2 cellular contexts compared by ENCODE assay signal in the genomic region with DNA sequence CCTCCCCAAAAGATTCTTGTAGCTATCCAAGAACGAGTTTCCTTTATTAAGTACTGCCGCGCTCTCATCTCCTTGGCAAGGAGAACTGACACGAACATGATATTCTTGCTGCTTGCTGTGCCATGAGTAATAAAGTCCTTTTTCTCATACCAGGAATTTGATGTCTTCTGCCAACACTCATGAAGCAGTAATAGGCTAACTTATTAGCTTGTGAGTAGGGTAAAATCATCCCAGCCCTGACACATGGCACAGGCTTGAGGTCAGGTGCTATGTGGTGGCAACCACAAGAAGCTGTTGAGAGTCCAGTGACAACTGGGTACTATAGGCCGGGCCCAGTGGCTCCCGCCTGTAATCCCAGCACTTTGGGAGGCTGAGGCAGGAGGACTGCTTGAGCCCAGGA.
TF ChIP-seq lines count a peak whose summit lies in the region.

No MANE protein-coding gene starts in this region.

TF ChIP-seq in SK-N-SH treated with all-trans-retinoic acid at 6 μM for 48 hours, 23 proteins besides CTCF, POLR2A, EP300 and RAD21 (continued from another document):
- TF ChIP-seq, protein P1, sequence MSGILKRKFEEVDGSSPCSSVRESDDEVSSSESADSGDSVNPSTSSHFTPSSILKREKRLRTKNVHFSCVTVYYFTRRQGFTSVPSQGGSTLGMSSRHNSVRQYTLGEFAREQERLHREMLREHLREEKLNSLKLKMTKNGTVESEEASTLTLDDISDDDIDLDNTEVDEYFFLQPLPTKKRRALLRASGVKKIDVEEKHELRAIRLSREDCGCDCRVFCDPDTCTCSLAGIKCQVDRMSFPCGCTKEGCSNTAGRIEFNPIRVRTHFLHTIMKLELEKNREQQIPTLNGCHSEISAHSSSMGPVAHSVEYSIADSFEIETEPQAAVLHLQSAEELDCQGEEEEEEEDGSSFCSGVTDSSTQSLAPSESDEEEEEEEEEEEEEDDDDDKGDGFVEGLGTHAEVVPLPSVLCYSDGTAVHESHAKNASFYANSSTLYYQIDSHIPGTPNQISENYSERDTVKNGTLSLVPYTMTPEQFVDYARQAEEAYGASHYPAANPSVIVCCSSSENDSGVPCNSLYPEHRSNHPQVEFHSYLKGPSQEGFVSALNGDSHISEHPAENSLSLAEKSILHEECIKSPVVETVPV (CRISPR knock-in tag; IDR thresholded peaks at IDR 0.05): no peak
- TF ChIP-seq RARB (CRISPR knock-in tag; IDR thresholded peaks at IDR 0.05) (no peak), ZNF8 (CRISPR knock-in tag; IDR thresholded peaks at IDR 0.05) (no peak), TCF4 (CRISPR knock-in tag; IDR thresholded peaks at IDR 0.05; ENCODE audit: borderline replicate concordance) (no peak), TOX (CRISPR knock-in tag; IDR thresholded peaks at IDR 0.05; ENCODE audit: borderline replicate concordance) (no peak), ESRRG (CRISPR knock-in tag; IDR thresholded peaks at IDR 0.05) (no peak), ZNF565 (CRISPR knock-in tag; conservative IDR thresholded peaks at IDR 0.05; ENCODE audit: low read depth) (no peak), ISL1 (CRISPR knock-in tag; IDR thresholded peaks at IDR 0.05) (no peak), CSDC2 (CRISPR knock-in tag; IDR thresholded peaks at IDR 0.05) (no peak), PPARA (CRISPR knock-in tag; IDR thresholded peaks at IDR 0.05; ENCODE audit: borderline replicate concordance) (no peak), ZC3H10 (CRISPR knock-in tag; IDR thresholded peaks at IDR 0.05) (no peak), ZFP3 (CRISPR knock-in tag; IDR thresholded peaks at IDR 0.05) (no peak)
- TF ChIP-seq, protein P2, sequence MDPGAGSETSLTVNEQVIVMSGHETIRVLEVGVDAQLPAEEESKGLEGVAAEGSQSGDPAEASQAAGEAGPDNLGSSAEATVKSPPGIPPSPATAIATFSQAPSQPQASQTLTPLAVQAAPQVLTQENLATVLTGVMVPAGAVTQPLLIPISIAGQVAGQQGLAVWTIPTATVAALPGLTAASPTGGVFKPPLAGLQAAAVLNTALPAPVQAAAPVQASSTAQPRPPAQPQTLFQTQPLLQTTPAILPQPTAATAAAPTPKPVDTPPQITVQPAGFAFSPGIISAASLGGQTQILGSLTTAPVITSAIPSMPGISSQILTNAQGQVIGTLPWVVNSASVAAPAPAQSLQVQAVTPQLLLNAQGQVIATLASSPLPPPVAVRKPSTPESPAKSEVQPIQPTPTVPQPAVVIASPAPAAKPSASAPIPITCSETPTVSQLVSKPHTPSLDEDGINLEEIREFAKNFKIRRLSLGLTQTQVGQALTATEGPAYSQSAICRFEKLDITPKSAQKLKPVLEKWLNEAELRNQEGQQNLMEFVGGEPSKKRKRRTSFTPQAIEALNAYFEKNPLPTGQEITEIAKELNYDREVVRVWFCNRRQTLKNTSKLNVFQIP (CRISPR knock-in tag; IDR thresholded peaks at IDR 0.05; ENCODE audit: borderline replicate concordance, low read depth): no peak
- TF ChIP-seq, protein P3, sequence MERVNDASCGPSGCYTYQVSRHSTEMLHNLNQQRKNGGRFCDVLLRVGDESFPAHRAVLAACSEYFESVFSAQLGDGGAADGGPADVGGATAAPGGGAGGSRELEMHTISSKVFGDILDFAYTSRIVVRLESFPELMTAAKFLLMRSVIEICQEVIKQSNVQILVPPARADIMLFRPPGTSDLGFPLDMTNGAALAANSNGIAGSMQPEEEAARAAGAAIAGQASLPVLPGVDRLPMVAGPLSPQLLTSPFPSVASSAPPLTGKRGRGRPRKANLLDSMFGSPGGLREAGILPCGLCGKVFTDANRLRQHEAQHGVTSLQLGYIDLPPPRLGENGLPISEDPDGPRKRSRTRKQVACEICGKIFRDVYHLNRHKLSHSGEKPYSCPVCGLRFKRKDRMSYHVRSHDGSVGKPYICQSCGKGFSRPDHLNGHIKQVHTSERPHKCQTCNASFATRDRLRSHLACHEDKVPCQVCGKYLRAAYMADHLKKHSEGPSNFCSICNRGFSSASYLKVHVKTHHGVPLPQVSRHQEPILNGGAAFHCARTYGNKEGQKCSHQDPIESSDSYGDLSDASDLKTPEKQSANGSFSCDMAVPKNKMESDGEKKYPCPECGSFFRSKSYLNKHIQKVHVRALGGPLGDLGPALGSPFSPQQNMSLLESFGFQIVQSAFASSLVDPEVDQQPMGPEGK (CRISPR knock-in tag; IDR thresholded peaks at IDR 0.05; ENCODE audit: borderline replicate concordance): no peak
- TF ChIP-seq, protein P4, sequence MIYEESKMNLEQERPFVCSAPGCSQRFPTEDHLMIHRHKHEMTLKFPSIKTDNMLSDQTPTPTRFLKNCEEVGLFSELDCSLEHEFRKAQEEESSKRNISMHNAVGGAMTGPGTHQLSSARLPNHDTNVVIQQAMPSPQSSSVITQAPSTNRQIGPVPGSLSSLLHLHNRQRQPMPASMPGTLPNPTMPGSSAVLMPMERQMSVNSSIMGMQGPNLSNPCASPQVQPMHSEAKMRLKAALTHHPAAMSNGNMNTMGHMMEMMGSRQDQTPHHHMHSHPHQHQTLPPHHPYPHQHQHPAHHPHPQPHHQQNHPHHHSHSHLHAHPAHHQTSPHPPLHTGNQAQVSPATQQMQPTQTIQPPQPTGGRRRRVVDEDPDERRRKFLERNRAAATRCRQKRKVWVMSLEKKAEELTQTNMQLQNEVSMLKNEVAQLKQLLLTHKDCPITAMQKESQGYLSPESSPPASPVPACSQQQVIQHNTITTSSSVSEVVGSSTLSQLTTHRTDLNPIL (CRISPR knock-in tag; IDR thresholded peaks at IDR 0.05; ENCODE audit: low read depth): no peak
- TF ChIP-seq, protein P5, sequence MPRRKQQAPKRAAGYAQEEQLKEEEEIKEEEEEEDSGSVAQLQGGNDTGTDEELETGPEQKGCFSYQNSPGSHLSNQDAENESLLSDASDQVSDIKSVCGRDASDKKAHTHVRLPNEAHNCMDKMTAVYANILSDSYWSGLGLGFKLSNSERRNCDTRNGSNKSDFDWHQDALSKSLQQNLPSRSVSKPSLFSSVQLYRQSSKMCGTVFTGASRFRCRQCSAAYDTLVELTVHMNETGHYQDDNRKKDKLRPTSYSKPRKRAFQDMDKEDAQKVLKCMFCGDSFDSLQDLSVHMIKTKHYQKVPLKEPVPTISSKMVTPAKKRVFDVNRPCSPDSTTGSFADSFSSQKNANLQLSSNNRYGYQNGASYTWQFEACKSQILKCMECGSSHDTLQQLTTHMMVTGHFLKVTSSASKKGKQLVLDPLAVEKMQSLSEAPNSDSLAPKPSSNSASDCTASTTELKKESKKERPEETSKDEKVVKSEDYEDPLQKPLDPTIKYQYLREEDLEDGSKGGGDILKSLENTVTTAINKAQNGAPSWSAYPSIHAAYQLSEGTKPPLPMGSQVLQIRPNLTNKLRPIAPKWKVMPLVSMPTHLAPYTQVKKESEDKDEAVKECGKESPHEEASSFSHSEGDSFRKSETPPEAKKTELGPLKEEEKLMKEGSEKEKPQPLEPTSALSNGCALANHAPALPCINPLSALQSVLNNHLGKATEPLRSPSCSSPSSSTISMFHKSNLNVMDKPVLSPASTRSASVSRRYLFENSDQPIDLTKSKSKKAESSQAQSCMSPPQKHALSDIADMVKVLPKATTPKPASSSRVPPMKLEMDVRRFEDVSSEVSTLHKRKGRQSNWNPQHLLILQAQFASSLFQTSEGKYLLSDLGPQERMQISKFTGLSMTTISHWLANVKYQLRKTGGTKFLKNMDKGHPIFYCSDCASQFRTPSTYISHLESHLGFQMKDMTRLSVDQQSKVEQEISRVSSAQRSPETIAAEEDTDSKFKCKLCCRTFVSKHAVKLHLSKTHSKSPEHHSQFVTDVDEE (CRISPR knock-in tag; IDR thresholded peaks at IDR 0.05): no peak

TF ChIP-seq in WTC11, 78 proteins besides CTCF, POLR2A, EP300 and RAD21 (continued from another document):
- TF ChIP-seq, protein P6, sequence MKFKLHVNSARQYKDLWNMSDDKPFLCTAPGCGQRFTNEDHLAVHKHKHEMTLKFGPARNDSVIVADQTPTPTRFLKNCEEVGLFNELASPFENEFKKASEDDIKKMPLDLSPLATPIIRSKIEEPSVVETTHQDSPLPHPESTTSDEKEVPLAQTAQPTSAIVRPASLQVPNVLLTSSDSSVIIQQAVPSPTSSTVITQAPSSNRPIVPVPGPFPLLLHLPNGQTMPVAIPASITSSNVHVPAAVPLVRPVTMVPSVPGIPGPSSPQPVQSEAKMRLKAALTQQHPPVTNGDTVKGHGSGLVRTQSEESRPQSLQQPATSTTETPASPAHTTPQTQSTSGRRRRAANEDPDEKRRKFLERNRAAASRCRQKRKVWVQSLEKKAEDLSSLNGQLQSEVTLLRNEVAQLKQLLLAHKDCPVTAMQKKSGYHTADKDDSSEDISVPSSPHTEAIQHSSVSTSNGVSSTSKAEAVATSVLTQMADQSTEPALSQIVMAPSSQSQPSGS (CRISPR knock-in tag; IDR thresholded peaks at IDR 0.05; ENCODE audit: borderline replicate concordance, low read depth): no peak
- TF ChIP-seq, protein P7, sequence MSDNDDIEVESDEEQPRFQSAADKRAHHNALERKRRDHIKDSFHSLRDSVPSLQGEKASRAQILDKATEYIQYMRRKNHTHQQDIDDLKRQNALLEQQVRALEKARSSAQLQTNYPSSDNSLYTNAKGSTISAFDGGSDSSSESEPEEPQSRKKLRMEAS (CRISPR knock-in tag; IDR thresholded peaks at IDR 0.05): no peak
- TF ChIP-seq RELA (CRISPR knock-in tag; IDR thresholded peaks at IDR 0.05; ENCODE audit: borderline replicate concordance): no peak
